In the genomic region with DNA sequence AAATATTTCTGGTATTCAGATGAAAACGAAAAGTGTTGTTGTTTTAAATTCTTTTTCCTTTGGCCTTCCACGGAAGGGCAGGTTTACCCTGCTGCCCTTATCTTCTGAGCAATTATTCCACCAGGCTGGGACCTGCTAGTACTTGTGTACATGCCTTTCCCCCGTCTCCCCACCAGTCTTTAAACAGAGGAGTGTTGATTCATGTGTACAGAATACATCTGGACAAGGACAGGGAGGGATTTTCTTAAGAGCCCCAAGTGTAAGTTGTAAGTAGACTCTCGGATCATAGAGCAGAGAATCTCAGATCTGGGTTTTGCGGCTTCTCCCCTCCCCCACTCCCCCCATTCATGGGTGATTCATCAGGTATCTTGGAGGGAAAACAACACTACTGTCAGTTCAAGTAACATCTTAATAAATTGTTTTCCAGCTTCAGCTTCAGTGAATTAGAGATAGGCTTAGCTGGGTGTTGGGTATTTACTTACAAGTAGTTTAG, we compare ENCODE assay signal across 1 cellular context.
TF ChIP-seq lines count a peak whose summit lies in the region.

No MANE protein-coding gene starts in this region.

TF ChIP-seq in HepG2, 621 proteins besides CTCF, POLR2A, EP300 and RAD21 (continued from another document and continues in another):
- no peak for TF ChIP-seq MAFK (conservative IDR thresholded peaks at IDR 0.05 in 1 of 2, IDR thresholded peaks at IDR 0.05 in 1 of 2; ENCODE audit: low read length in 2 of 2)
- TF ChIP-seq TARDBP (CRISPR knock-in tag; IDR thresholded peaks at IDR 0.05) = no peak
- TF ChIP-seq HHEX (CRISPR knock-in tag; IDR thresholded peaks at IDR 0.05) = no peak
- TF ChIP-seq RFXAP (CRISPR knock-in tag; IDR thresholded peaks at IDR 0.05; ENCODE audit: borderline replicate concordance) = no peak
- TF ChIP-seq, protein P1, sequence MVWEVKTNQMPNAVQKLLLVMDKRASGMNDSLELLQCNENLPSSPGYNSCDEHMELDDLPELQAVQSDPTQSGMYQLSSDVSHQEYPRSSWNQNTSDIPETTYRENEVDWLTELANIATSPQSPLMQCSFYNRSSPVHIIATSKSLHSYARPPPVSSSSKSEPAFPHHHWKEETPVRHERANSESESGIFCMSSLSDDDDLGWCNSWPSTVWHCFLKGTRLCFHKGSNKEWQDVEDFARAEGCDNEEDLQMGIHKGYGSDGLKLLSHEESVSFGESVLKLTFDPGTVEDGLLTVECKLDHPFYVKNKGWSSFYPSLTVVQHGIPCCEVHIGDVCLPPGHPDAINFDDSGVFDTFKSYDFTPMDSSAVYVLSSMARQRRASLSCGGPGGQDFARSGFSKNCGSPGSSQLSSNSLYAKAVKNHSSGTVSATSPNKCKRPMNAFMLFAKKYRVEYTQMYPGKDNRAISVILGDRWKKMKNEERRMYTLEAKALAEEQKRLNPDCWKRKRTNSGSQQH (CRISPR knock-in tag; IDR thresholded peaks at IDR 0.05; ENCODE audit: low read depth) = no peak
- TF ChIP-seq, protein P2, sequence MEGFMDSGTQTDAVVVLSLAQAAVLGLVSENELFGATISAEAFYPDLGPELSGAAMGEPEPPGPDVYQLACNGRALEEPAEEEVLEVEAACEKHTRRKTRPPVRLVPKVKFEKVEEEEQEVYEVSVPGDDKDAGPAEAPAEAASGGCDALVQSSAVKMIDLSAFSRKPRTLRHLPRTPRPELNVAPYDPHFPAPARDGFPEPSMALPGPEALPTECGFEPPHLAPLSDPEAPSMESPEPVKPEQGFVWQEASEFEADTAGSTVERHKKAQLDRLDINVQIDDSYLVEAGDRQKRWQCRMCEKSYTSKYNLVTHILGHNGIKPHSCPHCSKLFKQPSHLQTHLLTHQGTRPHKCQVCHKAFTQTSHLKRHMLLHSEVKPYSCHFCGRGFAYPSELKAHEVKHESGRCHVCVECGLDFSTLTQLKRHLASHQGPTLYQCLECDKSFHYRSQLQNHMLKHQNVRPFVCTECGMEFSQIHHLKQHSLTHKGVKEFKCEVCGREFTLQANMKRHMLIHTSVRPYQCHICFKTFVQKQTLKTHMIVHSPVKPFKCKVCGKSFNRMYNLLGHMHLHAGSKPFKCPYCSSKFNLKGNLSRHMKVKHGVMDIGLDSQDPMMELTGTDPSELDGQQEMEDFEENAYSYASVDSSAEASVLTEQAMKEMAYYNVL (CRISPR knock-in tag; IDR thresholded peaks at IDR 0.05; ENCODE audit: borderline replicate concordance) = peak; percentile 26; the same call in 1 of the 2 replicates
- TF ChIP-seq ZNF253 (CRISPR knock-in tag; IDR thresholded peaks at IDR 0.05; ENCODE audit: borderline replicate concordance) = no peak
- peak; percentile 77; the same call in 1 of the 2 replicates for TF ChIP-seq ARID5B (CRISPR knock-in tag; IDR thresholded peaks at IDR 0.05)
- no peak for TF ChIP-seq SALL2 (CRISPR knock-in tag; IDR thresholded peaks at IDR 0.05)
- peak; percentile 58 for TF ChIP-seq NCOA2 (CRISPR knock-in tag; IDR thresholded peaks at IDR 0.05)
- TF ChIP-seq SMYD3 (CRISPR knock-in tag; IDR thresholded peaks at IDR 0.05) = no peak
- TF ChIP-seq ETV5 (CRISPR knock-in tag; IDR thresholded peaks at IDR 0.05; ENCODE audit: borderline replicate concordance) = peak; percentile 36; the same call in 1 of the 2 replicates
- no peak for TF ChIP-seq ZNF891 (CRISPR knock-in tag; IDR thresholded peaks at IDR 0.05)
- peak; percentile 59 for TF ChIP-seq BCL6 (CRISPR knock-in tag; IDR thresholded peaks at IDR 0.05)
- no peak for TF ChIP-seq NFIB (CRISPR knock-in tag; IDR thresholded peaks at IDR 0.05; ENCODE audit: borderline replicate concordance)
- TF ChIP-seq ONECUT2 (CRISPR knock-in tag; IDR thresholded peaks at IDR 0.05) = no peak
- no peak for TF ChIP-seq ZNF543 (CRISPR knock-in tag; IDR thresholded peaks at IDR 0.05)
- no peak for TF ChIP-seq CBX5 (CRISPR knock-in tag; IDR thresholded peaks at IDR 0.05; ENCODE audit: borderline replicate concordance)
- no peak for TF ChIP-seq SOX6 (IDR thresholded peaks at IDR 0.05)
- TF ChIP-seq SOX6 (CRISPR knock-in tag; IDR thresholded peaks at IDR 0.05) = peak; percentile 80
- no peak for TF ChIP-seq ZFYVE20 (CRISPR knock-in tag; IDR thresholded peaks at IDR 0.05; ENCODE audit: borderline replicate concordance, low read depth)
- TF ChIP-seq MZF1 (CRISPR knock-in tag; IDR thresholded peaks at IDR 0.05; ENCODE audit: borderline replicate concordance) = no peak
- no peak for TF ChIP-seq LRRFIP1 (CRISPR knock-in tag; conservative IDR thresholded peaks at IDR 0.05)
- no peak for TF ChIP-seq ZNF280D (CRISPR knock-in tag; IDR thresholded peaks at IDR 0.05)
- peak; percentile 29; the same call in 1 of the 2 replicates for TF ChIP-seq AHDC1 (CRISPR knock-in tag; IDR thresholded peaks at IDR 0.05; ENCODE audit: borderline replicate concordance)
- no peak for TF ChIP-seq ZHX1 (CRISPR knock-in tag; IDR thresholded peaks at IDR 0.05; ENCODE audit: low read depth)
- TF ChIP-seq FOSL2 (CRISPR knock-in tag; IDR thresholded peaks at IDR 0.05) = peak; percentile 78
- TF ChIP-seq, protein P3, sequence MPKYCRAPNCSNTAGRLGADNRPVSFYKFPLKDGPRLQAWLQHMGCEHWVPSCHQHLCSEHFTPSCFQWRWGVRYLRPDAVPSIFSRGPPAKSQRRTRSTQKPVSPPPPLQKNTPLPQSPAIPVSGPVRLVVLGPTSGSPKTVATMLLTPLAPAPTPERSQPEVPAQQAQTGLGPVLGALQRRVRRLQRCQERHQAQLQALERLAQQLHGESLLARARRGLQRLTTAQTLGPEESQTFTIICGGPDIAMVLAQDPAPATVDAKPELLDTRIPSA (CRISPR knock-in tag; IDR thresholded peaks at IDR 0.05; ENCODE audit: borderline replicate concordance) = no peak
- peak; percentile 72; the same call in 1 of the 2 replicates for TF ChIP-seq SOX5 (CRISPR knock-in tag; IDR thresholded peaks at IDR 0.05; ENCODE audit: borderline replicate concordance)
- peak; percentile 64; the same call in 1 of the 2 replicates for TF ChIP-seq FOXO1 (CRISPR knock-in tag; IDR thresholded peaks at IDR 0.05)
- TF ChIP-seq ZKSCAN8 (CRISPR knock-in tag; IDR thresholded peaks at IDR 0.05; ENCODE audit: borderline replicate concordance) = 0 out of 2 replicates have a peak, but pooled peaks have one; percentile 33
- TF ChIP-seq TBX2 (CRISPR knock-in tag; IDR thresholded peaks at IDR 0.05; ENCODE audit: borderline replicate concordance) = peak; percentile 36; the same call in 1 of the 2 replicates
